8 cellular contexts compared by ENCODE assay signal in the genomic region with DNA sequence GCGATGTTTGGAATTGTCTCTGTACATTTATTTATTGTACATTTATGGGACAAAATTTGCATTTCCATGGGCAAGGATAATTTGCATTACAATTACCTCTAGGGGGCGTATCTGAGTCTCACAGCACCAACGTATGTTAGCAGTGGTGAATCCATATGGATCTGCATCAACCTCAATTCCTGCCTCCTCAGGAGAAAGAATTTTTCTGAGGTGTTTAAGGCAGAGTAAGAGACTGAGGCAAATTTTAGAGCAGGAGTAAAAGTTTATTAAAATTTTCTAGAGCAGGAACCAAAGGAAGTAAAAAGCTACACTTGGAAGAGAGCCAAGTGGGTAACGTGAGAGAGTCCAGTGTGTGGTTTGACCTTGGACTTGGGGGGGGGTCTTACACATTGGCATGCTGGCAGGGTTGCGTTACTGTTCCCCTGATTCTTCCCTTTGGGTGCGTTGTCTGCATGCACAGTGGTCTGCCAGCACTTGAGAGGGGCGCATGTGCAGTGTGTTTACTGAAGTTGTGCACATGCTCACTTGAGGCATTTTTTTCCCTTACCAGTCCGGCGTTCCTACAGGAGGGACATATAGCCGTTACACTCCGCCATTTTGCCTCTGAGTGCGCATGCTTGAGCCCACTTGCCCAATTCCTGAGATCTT. TPM values are rescaled to one million over a fixed set of nuclear protein-coding genes. Genes with fewer than 3 reads are reported as not detected.
DNase-seq lines count a peak whose midpoint lies in the region; ATAC-seq and TF ChIP-seq lines count a peak whose summit lies in the region.

No MANE protein-coding gene starts in this region.

- no peaks in the 10 kb centered on the region for H3K27me3 Mint-ChIP-seq in activated naive CD8-positive, alpha-beta T cell treated with anti-CD3 and anti-CD28 coated beads for 36 hours

- no peaks in the 10 kb centered on the region for H3K4me1 Mint-ChIP-seq in activated naive CD8-positive, alpha-beta T cell treated with anti-CD3 and anti-CD28 coated beads for 36 hours

- in situ Hi-C loops in astrocyte of the cerebellum (cut with HindIII; ENCODE audit: low sequenced_read_pairs), result no loop called here

- TF ChIP-seq CTCF in GM12875 (IDR thresholded peaks at IDR 0.05; ENCODE audit: borderline replicate concordance, insufficient read depth, low read depth, low read length) (peak; percentile 41; the same call in 1 of the 2 replicates), astrocyte of the cerebellum (IDR thresholded peaks at IDR 0.05; ENCODE audit: low read depth, low read length, missing control alignments) (peak; percentile 73)

- peak; percentile 60 for ATAC-seq in left lobe of liver
- ATAC-seq in HG02588 (IDR thresholded peaks at IDR 0.05; ENCODE audit: unreplicated experiment), result no peak
- no peak for ATAC-seq in HG03139 (IDR thresholded peaks at IDR 0.05; ENCODE audit: unreplicated experiment)

- no peak overlapping the region for H3K27ac Mint-ChIP-seq in activated naive CD8-positive, alpha-beta T cell treated with anti-CD3 and anti-CD28 coated beads for 36 hours

- H3K4me3 Mint-ChIP-seq in activated naive CD8-positive, alpha-beta T cell treated with anti-CD3 and anti-CD28 coated beads for 36 hours, result no peak overlapping the region

- DNase-seq in NCI-H1694 treated with DMSO at 0.1 percent for 48 hours (lab: John Stamatoyannopoulos, UW), result peak; percentile 40
- peak; percentile 19 for DNase-seq in astrocyte of the cerebellum (ENCODE audit: low read depth)
- no peak for DNase-seq in left lobe of liver (ENCODE audit: low spot score)
- no peak for DNase-seq in occipital lobe (lab: John Stamatoyannopoulos, UW)
- no peak for DNase-seq in activated naive CD8-positive, alpha-beta T cell treated with anti-CD3 and anti-CD28 coated beads for 36 hours

- no peaks in the 10 kb centered on the region for H3K36me3 Mint-ChIP-seq in activated naive CD8-positive, alpha-beta T cell treated with anti-CD3 and anti-CD28 coated beads for 36 hours

- no peak overlapping the region for H3K4me3 ChIP-seq in GM12875 (ENCODE audit: low read depth, low read length)
- no peak overlapping the region for H3K4me3 ChIP-seq in astrocyte of the cerebellum (ENCODE audit: low read depth, low read length)

- H3K9me3 Mint-ChIP-seq in activated naive CD8-positive, alpha-beta T cell treated with anti-CD3 and anti-CD28 coated beads for 36 hours, result no peaks in the 10 kb centered on the region

RNA-seq across cellular contexts. Expression of a gene that starts 21.0 kb away (rescaled TPM):
- total RNA-seq in left lobe of liver, result 50.0 TPM
- total RNA-seq in occipital lobe, result 64.3 TPM
- 10 to 100 TPM; 58.4 to 61.0 TPM for total RNA-seq in activated naive CD8-positive, alpha-beta T cell treated with anti-CD3 and anti-CD28 coated beads for 36 hours

RNA-seq across cellular contexts. Expression of a gene that starts 45.3 kb away (rescaled TPM):
- total RNA-seq in left lobe of liver, result 30.8 TPM
- total RNA-seq in occipital lobe, result 28.5 TPM
- total RNA-seq in activated naive CD8-positive, alpha-beta T cell treated with anti-CD3 and anti-CD28 coated beads for 36 hours, result 1 to 10 TPM; 1.7 to 1.8 TPM

Comparison
In these comparisons a context has a peak if more than half of its experiments do, and no peak if none do; other contexts are left out.
1. DNase-seq: peak in NCI-H1694 treated with DMSO at 0.1 percent for 48 hours (single experiment) and astrocyte of the cerebellum (single experiment); none in left lobe of liver (single experiment), occipital lobe (single experiment) and activated naive CD8-positive, alpha-beta T cell treated with anti-CD3 and anti-CD28 coated beads for 36 hours (single experiment).
2. RNA of a gene that starts 45.3 kb away (total RNA-seq): 30.8 TPM in left lobe of liver (single experiment) and 28.5 TPM in occipital lobe (single experiment); 1.7 to 1.8 TPM in activated naive CD8-positive, alpha-beta T cell treated with anti-CD3 and anti-CD28 coated beads for 36 hours; every median in the first group is over 10 times any median in the second.